Comparison of ENCODE assay signal across 8 cellular contexts in genomic region chr10:92592761-92593552, GRCh38. TPM values are rescaled to one million over a fixed set of nuclear protein-coding genes. Genes with fewer than 3 reads are reported as not detected.
DNase-seq lines count a peak whose midpoint lies in the region; ATAC-seq, FAIRE-seq and TF ChIP-seq lines count a peak whose summit lies in the region.

Gene KIF11, plus strand, starts transcription at chr10:92593130. Its CDS starts 246 bp downstream, at chr10:92593376.

- BruUV-seq in IMR-90 (replicated peaks; lab: Mats Ljungman, UMichigan): TSS peak; percentile 38

- 0 out of 3 replicates have a peak within 1 kb of the TSS, but pooled peaks have one; percentile 5 for H2BK15ac ChIP-seq in IMR-90 (ENCODE audit: low read depth, low read length)

- POLR2A ChIA-PET in IMR-90 (lab: Charles Lee; ENCODE audit: unreplicated experiment): interaction anchor here (0.5 to 0.6 kb wide), 2 partner anchors 12 to 274 kb away, joined by 3 to 4 read pairs; no protein-coding TSS in a partner anchor

- peaks cover 4% of the 10 kb centered on the region; the same call in 1 of the 2 replicates for H3K9me1 ChIP-seq in IMR-90 (ENCODE audit: insufficient read depth, low read length)

- CTCF ChIA-PET in IMR-90 (lab: Yijun Ruan, JAX): interaction anchor here (1.5 kb wide), 1 partner anchor 47 kb away, joined by 3 read pairs; no protein-coding TSS in a partner anchor

- no peaks in the 10 kb centered on the region for H4K20me1 ChIP-seq in IMR-90 (ENCODE audit: insufficient read depth, low read length)

- peak; percentile 47 for DNase-seq in D721Med (ENCODE audit: insufficient read length, low spot score)
- peak; percentile 96 for DNase-seq in IMR-90
- peak; percentile 99 for DNase-seq in OCI-M1 (lab: John Stamatoyannopoulos, UW)
- DNase-seq in activated T-cell treated with anti-CD3 and anti-CD28 coated beads for 24 hours (ENCODE audit: low read depth): peak; percentile 94
- peak; percentile 97 for DNase-seq in epithelial cell of esophagus (ENCODE audit: low read depth)
- DNase-seq in stimulated activated CD8-positive, alpha-beta memory T cell treated with anti-CD3 and anti-CD28 coated beads, Interleukin-4, amount 100 ng/mL, for 1 hour (ENCODE audit: low read depth in 2 of 2, low spot score in 1 of 2): peak; percentile 95 to 96

- H3K36me3 ChIP-seq in IMR-90 (ENCODE audit: control insufficient read depth, insufficient read depth, low read length): no peaks in the 10 kb centered on the region

- peak within 1 kb of the TSS; percentile 95 for H4K5ac ChIP-seq in IMR-90 (ENCODE audit: low read depth, low read length)

- peak; percentile 47 for TF ChIP-seq POLR2A in IMR-90 (IDR thresholded peaks at IDR 0.05; ENCODE audit: low read depth, low read length)

- peak within 1 kb of the TSS; percentile 97 for H3K23ac ChIP-seq in IMR-90 (ENCODE audit: low read depth, low read length)

- peak within 1 kb of the TSS; percentile 90 for H3K4ac ChIP-seq in IMR-90 (ENCODE audit: low read depth, low read length)

- peak; percentile 64 for ATAC-seq in GM21526 (IDR thresholded peaks at IDR 0.05; ENCODE audit: low FRiP score, unreplicated experiment)
- peak; percentile 93 for ATAC-seq in IMR-90 (ENCODE audit: low read depth)

- H2AK9ac ChIP-seq in IMR-90 (replicated peaks; ENCODE audit: low read depth, low read length, poor library complexity): peak within 1 kb of the TSS; percentile 94

- peak within 1 kb of the TSS; percentile 47 for H2BK120ac ChIP-seq in IMR-90 (ENCODE audit: low read depth, low read length)

- peak within 1 kb of the TSS; percentile 32; the same call in 1 of the 2 replicates for H2BK20ac ChIP-seq in IMR-90 (ENCODE audit: low read depth, low read length)

- in situ Hi-C loops in IMR-90 (cut with MboI; ENCODE audit: low sequenced_read_pairs): no loop called here

- no peak for TF ChIP-seq RAD21 in IMR-90 (IDR thresholded peaks at IDR 0.05; ENCODE audit: low read length)

- H3K9me3 ChIP-seq in IMR-90 (ENCODE audit: control insufficient read depth, insufficient read depth, low read length): no peaks in the 10 kb centered on the region
- no peaks in the 10 kb centered on the region for H3K9me3 ChIP-seq in mononuclear cell (ENCODE audit: low read depth, low read length)

- dilution Hi-C loops in IMR-90 (cut with HindIII; ENCODE audit: low sequenced_read_pairs, unreplicated experiment): no loop called here

- H3K56ac ChIP-seq in IMR-90 (ENCODE audit: extremely low read depth, insufficient read depth, low read length): peak within 1 kb of the TSS; percentile 75

- H3K4me3 ChIP-seq in IMR-90 (ENCODE audit: insufficient read depth, low read depth, low read length) (peak within 1 kb of the TSS; percentile 78), epithelial cell of esophagus (ENCODE audit: low read length) (peak within 1 kb of the TSS; percentile 88), mononuclear cell (ENCODE audit: low read length) (peak within 1 kb of the TSS; percentile 77)

- peak within 1 kb of the TSS; percentile 95 for H3K4me2 ChIP-seq in IMR-90 (ENCODE audit: low read depth, low read length)

- peak within 1 kb of the TSS; percentile 87 for H2BK5ac ChIP-seq in IMR-90 (ENCODE audit: low read depth, low read length, poor library complexity, severe bottlenecking)

- intact Hi-C loops in IMR-90 (cut with micrococcal nuclease): loop anchor here (5.0 kb wide), 1 partner anchor 239 kb away; no protein-coding TSS in a partner anchor

- H4K91ac ChIP-seq in IMR-90 (ENCODE audit: insufficient read depth, low read depth, low read length): peak within 1 kb of the TSS; percentile 81

- H3K9ac ChIP-seq in IMR-90 (ENCODE audit: low read depth, low read length): peak within 1 kb of the TSS; percentile 82

- WGBS in IMR-90 (ENCODE audit: extremely low coverage in 2 of 2, insufficient read length in 1 of 2), 2 experiments: 0% methylated on average over 9 of the region's 58 CpGs; no CpG with 5 or more reads in 1 of the 2 experiments

- H4K8ac ChIP-seq in IMR-90 (ENCODE audit: low read depth in 2 of 2, low read length in 2 of 2): peak within 1 kb of the TSS; percentile 90 to 98

- FAIRE-seq in D721Med (lab: Jason Lieb, UNC): no peak

- H3K4me1 ChIP-seq in IMR-90 (ENCODE audit: control insufficient read depth, insufficient read depth, low read length) (peaks cover 7% of the 10 kb centered on the region), mononuclear cell (ENCODE audit: insufficient read depth, low read length) (peaks cover 55% of the 10 kb centered on the region)

- peak within 1 kb of the TSS; percentile 89 for H2AFZ ChIP-seq in IMR-90 (replicated peaks; ENCODE audit: low read length, poor library complexity)

- peak within 1 kb of the TSS; percentile 92 for H2AK5ac ChIP-seq in IMR-90 (ENCODE audit: low read depth, low read length)

- peak within 1 kb of the TSS; percentile 84 for H3K18ac ChIP-seq in IMR-90 (ENCODE audit: low read depth, low read length)

- H3K14ac ChIP-seq in IMR-90 (replicated peaks; ENCODE audit: low read depth, low read length): peak within 1 kb of the TSS; percentile 82

- TF ChIP-seq CTCF in D721Med (IDR thresholded peaks at IDR 0.05; ENCODE audit: insufficient read depth, missing control alignments) (no peak), IMR-90 (conservative IDR thresholded peaks at IDR 0.05; ENCODE audit: low read depth, low read length) (no peak), epithelial cell of esophagus (IDR thresholded peaks at IDR 0.05; ENCODE audit: insufficient read depth, low read depth, low read length, missing control alignments) (no peak)

- peaks cover 0 to 15% of the 10 kb centered on the region in 2 experiments; a peak in 1 of 4 replicates for H3K79me1 ChIP-seq in IMR-90 (ENCODE audit: low read depth in 1 of 2, low read length in 2 of 2)

- H3K27me3 ChIP-seq in IMR-90 (ENCODE audit: control insufficient read depth, insufficient read depth, low read length): no peaks in the 10 kb centered on the region
- no peaks in the 10 kb centered on the region for H3K27me3 ChIP-seq in mononuclear cell (ENCODE audit: insufficient read depth, low read length)

- H3K27ac ChIP-seq in IMR-90 (ENCODE audit: insufficient read depth, low read length): peak within 1 kb of the TSS; percentile 86

TF ChIP-seq in IMR-90, 13 proteins besides CTCF, POLR2A, EP300 and RAD21:
- peak; percentile 84; the same call in 1 of the 2 replicates for TF ChIP-seq MAZ (IDR thresholded peaks at IDR 0.05; ENCODE audit: borderline replicate concordance, low read depth, low read length)
- no peak for TF ChIP-seq CHD1 (IDR thresholded peaks at IDR 0.05; ENCODE audit: low read depth, low read length)
- no peak for TF ChIP-seq RFX5 (IDR thresholded peaks at IDR 0.05; ENCODE audit: low read depth, low read length)
- no peak for TF ChIP-seq BHLHE40 (IDR thresholded peaks at IDR 0.05; ENCODE audit: low read depth, low read length)
- peak; percentile 88 for TF ChIP-seq MXI1 (IDR thresholded peaks at IDR 0.05; ENCODE audit: borderline replicate concordance, low read depth, low read length)

RNA-seq across cellular contexts. Expression of gene KIF11, which starts in this region (rescaled TPM):
- 18.3 and 35.0 TPM in 2 replicates for total RNA-seq in IMR-90 (2012; rRNA removed)
- polyA plus RNA-seq in IMR-90 (2012; rRNA removed): 6.9 and 8.8 TPM in 2 replicates
- 0.57 and 1.3 TPM in 2 replicates for polyA plus RNA-seq in IMR-90 (2012; cell fraction: cytosol; rRNA removed)
- 0.51 and 2.5 TPM in 2 replicates for polyA plus RNA-seq in IMR-90 (2012; cell fraction: nucleus; rRNA removed; ENCODE audit: low replicate concordance)
- 0.84 TPM for total RNA-seq in mononuclear cell

Comparison
In these comparisons a context has a peak if more than half of its experiments do, and no peak if none do; other contexts are left out.
1. Peak in every context shown above with its lines: DNase-seq, ATAC-seq, H3K4me3 ChIP-seq and H3K27ac ChIP-seq.
2. RNA of gene KIF11 (total RNA-seq): 18.3 to 35.0 TPM in IMR-90; 0.84 TPM in mononuclear cell (single experiment); every median in the first group is over 10 times any median in the second.
3. DNase-seq: peak in every context shown above with its lines; median percentile 99 in OCI-M1; 97 in epithelial cell of esophagus; 96 in IMR-90; 96 in stimulated activated CD8-positive, alpha-beta memory T cell treated with anti-CD3 and anti-CD28 coated beads, Interleukin-4, amount 100 ng/mL, for 1 hour; 94 in activated T-cell treated with anti-CD3 and anti-CD28 coated beads for 24 hours; 47 in D721Med.